8 cellular contexts compared by ENCODE assay signal in the genomic region with DNA sequence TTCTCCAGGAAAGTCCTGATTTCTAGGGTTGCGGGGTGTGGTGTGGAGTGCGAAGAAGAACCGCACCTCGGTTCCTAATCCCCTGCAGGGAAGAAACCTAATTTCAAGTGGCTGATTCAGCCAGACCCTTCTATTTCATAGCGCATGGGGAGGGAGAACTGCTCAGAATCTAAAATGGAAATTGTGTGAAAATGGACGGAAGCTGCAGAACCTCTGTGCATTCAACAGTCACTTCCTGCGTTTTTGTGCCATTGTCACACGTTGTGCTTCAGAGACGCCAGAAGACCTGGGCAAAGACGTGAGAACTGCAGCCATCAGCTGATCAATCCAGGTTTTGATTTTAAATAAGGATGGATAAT. TPM values are rescaled to one million over a fixed set of nuclear protein-coding genes. Genes with fewer than 3 reads are reported as not detected.
DNase-seq lines count a peak whose midpoint lies in the region; ATAC-seq, FAIRE-seq and TF ChIP-seq lines count a peak whose summit lies in the region.

No MANE protein-coding gene starts in this region.

- no peaks in the 10 kb centered on the region for H3K79me1 ChIP-seq in H1 (ENCODE audit: low read depth, low read length)

- H3K4me3 ChIP-seq in H1 (ENCODE audit: extremely low read depth in 1 of 4, insufficient read depth in 2 of 4, low read depth in 3 of 4, low read length in 4 of 4) (peak overlapping the region; percentile 43 to 62 (median 53); a peak in 7 of 8 replicates), body of pancreas (no peak overlapping the region)

- TF ChIP-seq EP300 in H1 (IDR thresholded peaks at IDR 0.05; ENCODE audit: borderline replicate concordance in 1 of 2, low read depth in 2 of 2, low read length in 2 of 2), result no peak

- peak overlapping the region; percentile 88 for H2AFZ ChIP-seq in H1 (ENCODE audit: low read length)

- H4K8ac ChIP-seq in H1 (ENCODE audit: extremely low read depth, insufficient read depth, low read length), result no peak overlapping the region; the same call in 1 of the 2 replicates

- no peaks in the 10 kb centered on the region for H3K9me3 ChIP-seq in H1 (ENCODE audit: insufficient read depth in 2 of 2, low read depth in 1 of 2, low read length in 1 of 2)
- no peaks in the 10 kb centered on the region for H3K9me3 ChIP-seq in body of pancreas

- no peak overlapping the region for H4K5ac ChIP-seq in H1 (ENCODE audit: insufficient read length, low read depth, low read length)

- intact Hi-C loops in body of pancreas (cut with DNase I), result no loop called here

- TF ChIP-seq RAD21 in H1 (IDR thresholded peaks at IDR 0.05 in 1 of 2, conservative IDR thresholded peaks at IDR 0.05 in 1 of 2; ENCODE audit: low read depth in 2 of 2, low read length in 2 of 2), result no peak

- H2BK20ac ChIP-seq in H1 (ENCODE audit: low read length), result no peak overlapping the region

- no peaks in the 10 kb centered on the region for H3K9me3 Mint-ChIP-seq in HFFc6
- H3K9me3 Mint-ChIP-seq in osteocyte (ENCODE audit: unreplicated experiment), result no peaks in the 10 kb centered on the region

- H3K36me3 ChIP-seq in H1 (ENCODE audit: control insufficient read depth in 2 of 4, insufficient read depth in 4 of 4, low read length in 3 of 4) (no peaks in the 10 kb centered on the region; a peak in 2 of 8 replicates), body of pancreas (replicated peaks in 1 of 2; ENCODE audit: insufficient read depth in 1 of 2, low read depth in 2 of 2) (no peaks in the 10 kb centered on the region)

- H3K4ac ChIP-seq in H1 (replicated peaks; ENCODE audit: insufficient read length, low read depth, low read length), result no peak overlapping the region

- peaks cover 12% of the 10 kb centered on the region for H3K23me2 ChIP-seq in H1 (ENCODE audit: low read depth, low read length)

- TF ChIP-seq POLR2A in H1 (IDR thresholded peaks at IDR 0.05; ENCODE audit: control extremely low read depth in 1 of 2, low read depth in 2 of 2, low read length in 2 of 2) (no peak), body of pancreas (IDR thresholded peaks at IDR 0.05) (no peak)

- ATAC-seq in left lobe of liver (no peak), body of pancreas (no peak)

- peaks cover 33 to 52% (median 43%) of the 10 kb centered on the region in 4 experiments for H3K27me3 ChIP-seq in H1 (replicated peaks in 1 of 4; ENCODE audit: control insufficient read depth in 3 of 4, extremely low read depth in 1 of 4, insufficient read depth in 3 of 4, low read length in 3 of 4)
- H3K27me3 ChIP-seq in body of pancreas, result no peaks in the 10 kb centered on the region

- H3K56ac ChIP-seq in H1 (replicated peaks; ENCODE audit: insufficient read length, low read depth, low read length), result no peak overlapping the region

- H3K9ac ChIP-seq in H1 (replicated peaks in 1 of 4; ENCODE audit: extremely low read depth in 1 of 4, low read depth in 3 of 4, low read length in 3 of 4), result peak overlapping the region in 2 of 4 experiments; percentile 25 to 43; a peak in 1 of 7 replicates

- no peak for FAIRE-seq in H1 (lab: Jason Lieb, UNC)

- in situ Hi-C loops in GM13976 (cut with MboI; ENCODE audit: low sequenced_read_pairs, unreplicated experiment), result no loop called here
- in situ Hi-C loops in ACHN (cut with HindIII; ENCODE audit: low pct_ligation_motif_present, low pct_unique_long_range_greater_than_20kb, low sequenced_read_pairs), result no loop called here

- H3K27ac Mint-ChIP-seq in HFFc6, result no peak overlapping the region
- H3K27ac Mint-ChIP-seq in osteocyte (ENCODE audit: unreplicated experiment), result no peak overlapping the region

- H3K36me3 Mint-ChIP-seq in HFFc6 (ENCODE audit: low read depth) (no peaks in the 10 kb centered on the region), osteocyte (ENCODE audit: unreplicated experiment) (no peaks in the 10 kb centered on the region)

- no peak for TF ChIP-seq CTCF in GM13976 (IDR thresholded peaks at IDR 0.05; ENCODE audit: borderline replicate concordance, control extremely low read depth, extremely low read depth, insufficient read depth, missing control alignments)
- TF ChIP-seq CTCF in HFFc6 (IDR thresholded peaks at IDR 0.05), result no peak
- no peak for TF ChIP-seq CTCF in H1 (IDR thresholded peaks at IDR 0.05; ENCODE audit: control extremely low read depth in 1 of 3, insufficient read depth in 1 of 3, low read depth in 1 of 3, low read length in 3 of 3)
- no peak for TF ChIP-seq CTCF in osteocyte (IDR thresholded peaks at IDR 0.05)
- no peak for TF ChIP-seq CTCF in body of pancreas (IDR thresholded peaks at IDR 0.05)

- no peak overlapping the region for H2BK5ac ChIP-seq in H1 (ENCODE audit: low read depth, low read length)

- 14% methylated on average over 10 of the region's 10 CpGs; no CpG with 5 or more reads in 1 of the 2 experiments for WGBS in H1 (ENCODE audit: extremely low coverage in 1 of 2, insufficient coverage in 1 of 2, insufficient read length in 1 of 2, insufficient replicate concordance in 2 of 2, low coverage in 1 of 2, low lambda C conversion rate in 2 of 2, missing lambda C conversion rate in 1 of 2), 2 experiments
- 44 to 62% methylated on average over 10 of the region's 10 CpGs for WGBS in body of pancreas, 2 donors

- DNase-seq in GM13976 (ENCODE audit: low spot score) (peak; percentile 41), HFFc6 (no peak), T-helper 2 cell (peak in 3 of 5 experiments; percentile 10 to 88 (median 52)), H1 (ENCODE audit: low read depth in 1 of 2, low spot score in 2 of 2) (no peak), osteocyte (ENCODE audit: extremely low spot score, unreplicated experiment) (no peak), ACHN (no peak), left lobe of liver (ENCODE audit: low spot score) (no peak), body of pancreas (no peak)

- H3K27ac ChIP-seq in H1 (ENCODE audit: low read depth, low read length) (no peak overlapping the region), body of pancreas (peak overlapping the region in 1 of 4 donors; percentile 82)

- no peak overlapping the region for H3K18ac ChIP-seq in H1 (ENCODE audit: extremely low read depth, low read length)

- H3K4me1 Mint-ChIP-seq in HFFc6 (ENCODE audit: low read depth), result peaks cover 32% of the 10 kb centered on the region
- H3K4me1 Mint-ChIP-seq in osteocyte (ENCODE audit: unreplicated experiment), result peaks cover 18% of the 10 kb centered on the region

- CTCF ChIA-PET in H1 (lab: Charles Lee; ENCODE audit: partially characterized antibody), result interaction anchor here (0.7 to 1.9 kb wide), 2 partner anchors 44 to 63 kb away, joined by 3 to 9 read pairs; no protein-coding TSS in a partner anchor

- POLR2A ChIA-PET in H1 (lab: Charles Lee; ENCODE audit: partially characterized antibody), result no interaction called here

- H3K4me1 ChIP-seq in H1 (replicated peaks in 1 of 4; ENCODE audit: control insufficient read depth in 3 of 4, insufficient read depth in 4 of 4, low read length in 3 of 4) (peaks cover 0 to 2% (median 0%) of the 10 kb centered on the region in 4 experiments; a peak in 1 of 7 replicates), body of pancreas (peaks cover 23% of the 10 kb centered on the region)

- H2BK120ac ChIP-seq in H1 (replicated peaks; ENCODE audit: low read depth, low read length), result no peak overlapping the region

- H3K4me3 Mint-ChIP-seq in HFFc6, result peak overlapping the region; percentile 87
- H3K4me3 Mint-ChIP-seq in osteocyte (ENCODE audit: unreplicated experiment), result peak overlapping the region; percentile 81

- H3K14ac ChIP-seq in H1 (ENCODE audit: insufficient read length), result no peak overlapping the region

- no peak overlapping the region for H3K23ac ChIP-seq in H1 (ENCODE audit: insufficient read length)

- no peak overlapping the region for H2BK15ac ChIP-seq in H1 (ENCODE audit: low read length)

- no peaks in the 10 kb centered on the region for H3K79me2 ChIP-seq in H1 (ENCODE audit: control insufficient read depth in 1 of 2, insufficient read depth in 2 of 2, low read length in 2 of 2)

- peaks cover 0 to 3% of the 10 kb centered on the region in 2 experiments for H4K20me1 ChIP-seq in H1 (replicated peaks in 1 of 2; ENCODE audit: control insufficient read depth in 1 of 2, insufficient read depth in 2 of 2, low read length in 2 of 2)

- H3K4me2 ChIP-seq in H1 (ENCODE audit: insufficient read depth in 1 of 2, low read depth in 2 of 2, low read length in 2 of 2), result peak overlapping the region; percentile 91 to 92

- H3K27me3 Mint-ChIP-seq in HFFc6 (ENCODE audit: insufficient read depth) (peaks cover 45% of the 10 kb centered on the region), osteocyte (ENCODE audit: unreplicated experiment) (peaks cover 71% of the 10 kb centered on the region)

- no peak overlapping the region for H2AK5ac ChIP-seq in H1 (ENCODE audit: low read depth, low read length)

- H4K91ac ChIP-seq in H1 (replicated peaks; ENCODE audit: insufficient read length, low read length), result no peak overlapping the region

- H2BK12ac ChIP-seq in H1 (ENCODE audit: low read depth, low read length), result no peak overlapping the region

TF ChIP-seq in H1, 55 proteins besides CTCF, POLR2A, EP300 and RAD21 (continues in another document):
- TF ChIP-seq SUZ12 (IDR thresholded peaks at IDR 0.05; ENCODE audit: low read length), result peak; percentile 59; the same call in 1 of the 2 replicates

RNA-seq across cellular contexts. Expression of gene SIDT1, which starts 1.2 kb away (rescaled TPM):
- not detected for total RNA-seq in HFFc6 (2021; fragmentation: NEBNext Ultra II Directional; extraction: Animal tissue kit (Norgen Biotek cat#: 25700))
- not detected in 2 replicates for total RNA-seq in H1 (2021; fragmentation: NEBNext Ultra II Directional; extraction: Animal tissue kit (Norgen Biotek cat#: 25700))
- 0.03 and 0.06 TPM in 2 replicates for polyA plus RNA-seq in H1 (2011; rRNA removed)
- polyA plus RNA-seq in H1 (2011; cell fraction: cytosol; rRNA removed), result not detected
- 0.11 TPM for polyA plus RNA-seq in H1 (2011; cell fraction: nucleus; rRNA removed)
- polyA plus RNA-seq in H1 (2012, experiment 1 of 2), result 0.04 TPM in 1 of 4 replicates, not detected in the others
- polyA plus RNA-seq in H1 (2012, experiment 2 of 2), result not detected
- polyA plus RNA-seq in H1 (2013, experiment 1 of 2), result 0.08 TPM
- polyA plus RNA-seq in H1 (2013, experiment 2 of 2), result 0.06 TPM
- polyA minus RNA-seq in H1 (2011; rRNA and poly(A)+ RNA removed), result not detected in 2 replicates
- not detected for polyA minus RNA-seq in H1 (2011; cell fraction: cytosol; rRNA and poly(A)+ RNA removed)
- polyA minus RNA-seq in H1 (2011; cell fraction: nucleus; rRNA and poly(A)+ RNA removed), result 0.10 TPM
- total RNA-seq in osteocyte, result not detected in 2 replicates
- 0.55 TPM for total RNA-seq in left lobe of liver
- total RNA-seq in body of pancreas, result 1 to 10 TPM; 1.6 to 8.8 TPM

RNA-seq across cellular contexts. Expression of gene SPICE1, which starts 18.6 kb away (rescaled TPM):
- 1 to 10 TPM; 6.9 to 7.5 (median 7.1) TPM for total RNA-seq in HFFc6 (2021; fragmentation: NEBNext Ultra II Directional; extraction: Animal tissue kit (Norgen Biotek cat#: 25700))
- total RNA-seq in H1 (2021; fragmentation: NEBNext Ultra II Directional; extraction: Animal tissue kit (Norgen Biotek cat#: 25700)), result 14.7 and 19.1 TPM in 2 replicates
- 1.9 and 2.7 TPM in 2 replicates for polyA plus RNA-seq in H1 (2011; rRNA removed)
- polyA plus RNA-seq in H1 (2011; cell fraction: cytosol; rRNA removed), result 5.7 TPM
- polyA plus RNA-seq in H1 (2011; cell fraction: nucleus; rRNA removed), result 3.4 TPM
- polyA plus RNA-seq in H1 (2012, experiment 1 of 2), result 6.8 to 10.4 TPM (median 7.5 TPM) in 4 replicates
- 0.25 TPM for polyA plus RNA-seq in H1 (2012, experiment 2 of 2)
- polyA plus RNA-seq in H1 (2013, experiment 1 of 2), result 6.3 TPM
- polyA plus RNA-seq in H1 (2013, experiment 2 of 2), result 6.4 TPM
- polyA minus RNA-seq in H1 (2011; rRNA and poly(A)+ RNA removed), result 5.2 and 6.7 TPM in 2 replicates
- polyA minus RNA-seq in H1 (2011; cell fraction: cytosol; rRNA and poly(A)+ RNA removed), result 5.7 TPM
- 11.0 TPM for polyA minus RNA-seq in H1 (2011; cell fraction: nucleus; rRNA and poly(A)+ RNA removed)
- total RNA-seq in osteocyte (10.4 and 16.4 TPM in 2 replicates), left lobe of liver (6.0 TPM), body of pancreas (10 to 100 TPM; 19.2 to 21.1 TPM)

Comparison
In these comparisons a context has a peak if more than half of its experiments do, and no peak if none do; other contexts are left out.
1. DNase-seq: peak in GM13976 (single experiment) and T-helper 2 cell (3 of 5); none in HFFc6 (single experiment), H1 (0 of 2), osteocyte (single experiment), ACHN (single experiment), left lobe of liver (single experiment) and body of pancreas (0 of 4).
2. H3K4me3 ChIP-seq: peak in H1 (4 of 4); none in body of pancreas (0 of 2).